ENCODE assay signal across 8 cellular contexts in the genomic region with DNA sequence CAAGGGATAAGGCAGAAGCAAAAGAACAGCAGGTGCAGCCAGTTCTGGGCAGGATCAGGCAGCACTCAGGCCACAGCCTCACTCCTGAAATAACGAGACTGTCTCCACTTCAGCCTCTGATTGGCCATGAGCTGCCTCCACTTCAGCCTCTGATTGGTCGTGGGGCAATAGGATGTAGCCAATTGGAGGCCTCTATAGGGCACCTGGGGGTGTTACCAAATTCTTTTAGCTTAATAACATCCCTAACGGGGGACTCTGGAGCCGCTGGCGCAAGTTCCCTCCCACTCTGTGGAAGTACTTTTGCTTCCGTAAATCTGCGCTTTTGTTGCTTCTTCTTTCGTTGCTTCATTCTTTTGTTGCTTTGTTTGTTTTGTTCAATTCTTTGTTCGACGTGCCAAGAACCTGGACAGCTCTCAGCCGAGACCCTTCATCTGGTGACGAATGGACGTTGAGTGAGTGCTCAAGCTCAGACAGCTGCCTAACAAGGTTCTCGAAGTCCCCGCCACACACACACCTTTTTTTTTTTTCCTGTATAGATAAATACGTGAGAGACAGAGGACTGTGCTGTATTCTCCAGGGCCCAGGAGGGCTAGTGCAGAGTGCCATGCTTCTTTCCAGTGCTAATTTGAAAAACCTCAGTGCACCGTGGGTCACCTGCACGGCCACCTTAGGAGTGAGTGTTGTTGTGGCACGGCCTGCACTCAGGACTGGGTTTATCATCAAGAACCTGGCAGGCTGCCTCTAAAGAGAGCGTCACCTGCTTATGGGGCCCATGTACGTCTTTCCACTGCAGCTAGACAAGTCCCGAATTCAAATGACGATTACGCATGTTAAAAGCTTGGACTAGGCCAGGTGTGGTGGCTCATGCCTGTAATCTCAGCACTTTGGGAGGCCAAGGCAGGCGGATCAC. TPM values are rescaled to one million over a fixed set of nuclear protein-coding genes. Genes with fewer than 3 reads are reported as not detected.
DNase-seq lines count a peak whose midpoint lies in the region; ATAC-seq and TF ChIP-seq lines count a peak whose summit lies in the region.

No MANE protein-coding gene starts in this region.

- no peak overlapping the region for H3K23ac ChIP-seq in neuronal stem cell (ENCODE audit: low read depth, low read length, poor library complexity)

- H3K36me3 ChIP-seq in HCT116 (ENCODE audit: control insufficient read depth in 1 of 2, insufficient read depth in 2 of 2, low read length in 2 of 2): no peaks in the 10 kb centered on the region
- H3K36me3 ChIP-seq in neuronal stem cell (replicated peaks in 1 of 2; ENCODE audit: control insufficient read depth in 2 of 2, insufficient read depth in 2 of 2, low read length in 2 of 2): no peaks in the 10 kb centered on the region
- no peaks in the 10 kb centered on the region for H3K36me3 ChIP-seq in breast epithelium

- H3K9ac ChIP-seq in HCT116 (ENCODE audit: low read length): no peak overlapping the region
- no peak overlapping the region for H3K9ac ChIP-seq in neuronal stem cell (ENCODE audit: low read depth, low read length, poor library complexity)

- CTCF ChIA-PET in HCT116 (lab: Charles Lee): interaction anchor here (0.7 kb wide), 1 partner anchor 1146 kb away, joined by 3 read pairs; no protein-coding TSS in a partner anchor

- intact Hi-C loops in HCT116 (cut with micrococcal nuclease): no loop called here
- intact Hi-C loops in breast epithelium (cut with DNase I; ENCODE audit: low total_unique reads): no loop called here

- POLR2A ChIA-PET in HCT116 (lab: Charles Lee): no interaction called here

- H4K91ac ChIP-seq in neuronal stem cell (ENCODE audit: low read depth, low read length, poor library complexity): no peak overlapping the region

- peak overlapping the region; percentile 78 for H3K4ac ChIP-seq in neuronal stem cell (ENCODE audit: low read length)

- H3K27ac ChIP-seq in HCT116 (ENCODE audit: low read depth, low read length): no peak overlapping the region
- no peak overlapping the region for H3K27ac ChIP-seq in neuronal stem cell (replicated peaks; ENCODE audit: low read length)
- H3K27ac ChIP-seq in breast epithelium: no peak overlapping the region

- H2BK120ac ChIP-seq in neuronal stem cell (ENCODE audit: low read depth, low read length): no peak overlapping the region

- H2BK12ac ChIP-seq in neuronal stem cell (ENCODE audit: low read length): no peak overlapping the region

- H3K79me2 ChIP-seq in HCT116 (ENCODE audit: insufficient read depth, low read length): no peaks in the 10 kb centered on the region

- no peak overlapping the region for H3K4me3 ChIP-seq in HCT116 (replicated peaks in 1 of 2; ENCODE audit: low read depth in 1 of 2, low read length in 2 of 2)
- H3K4me3 ChIP-seq in epithelial cell of esophagus (ENCODE audit: low read length): no peak overlapping the region
- peak overlapping the region; percentile 33 to 68 for H3K4me3 ChIP-seq in neuronal stem cell (ENCODE audit: low read length in 2 of 2)
- no peak overlapping the region for H3K4me3 ChIP-seq in breast epithelium

- no peak overlapping the region for H2AFZ ChIP-seq in HCT116 (ENCODE audit: low read depth, low read length, poor library complexity, severe bottlenecking)
- peak overlapping the region; percentile 87 for H2AFZ ChIP-seq in neuronal stem cell (ENCODE audit: low read length)

- H3K9me2 ChIP-seq in HCT116 (ENCODE audit: insufficient read depth): no peaks in the 10 kb centered on the region

- TF ChIP-seq CTCF in HCT116 (IDR thresholded peaks at IDR 0.05 in 2 of 3, conservative IDR thresholded peaks at IDR 0.05 in 1 of 3; ENCODE audit: borderline replicate concordance in 1 of 3, insufficient read depth in 1 of 3, low read depth in 2 of 3, low read length in 2 of 3) (no peak), epithelial cell of esophagus (IDR thresholded peaks at IDR 0.05; ENCODE audit: insufficient read depth, low read depth, low read length, missing control alignments) (no peak), breast epithelium (IDR thresholded peaks at IDR 0.05) (no peak)

- H4K20me1 ChIP-seq in HCT116 (ENCODE audit: insufficient read depth): no peaks in the 10 kb centered on the region

- no peaks in the 10 kb centered on the region for H3K79me1 ChIP-seq in neuronal stem cell (ENCODE audit: low read depth, low read length)

- H3K14ac ChIP-seq in neuronal stem cell (ENCODE audit: low read length): no peak overlapping the region

- H3K9me3 ChIP-seq in HCT116 (ENCODE audit: control insufficient read depth in 1 of 2, insufficient read depth in 1 of 2, low read depth in 1 of 2, low read length in 2 of 2) (no peaks in the 10 kb centered on the region), neuronal stem cell (replicated peaks in 1 of 2; ENCODE audit: control insufficient read depth in 2 of 2, insufficient read depth in 1 of 2, low read depth in 1 of 2, low read length in 2 of 2) (no peaks in the 10 kb centered on the region), breast epithelium (no peaks in the 10 kb centered on the region)

- TF ChIP-seq RAD21 in HCT116 (IDR thresholded peaks at IDR 0.05; ENCODE audit: low read depth): no peak

- no peak overlapping the region for H2BK5ac ChIP-seq in neuronal stem cell (ENCODE audit: low read length)

- H3K27me3 ChIP-seq in HCT116 (ENCODE audit: insufficient read depth, low read length) (no peaks in the 10 kb centered on the region), neuronal stem cell (ENCODE audit: control insufficient read depth in 3 of 3, insufficient read depth in 3 of 3, low read depth in 1 of 3, low read length in 3 of 3) (peaks cover 0 to 26% (median 0%) of the 10 kb centered on the region in 3 experiments), breast epithelium (no peaks in the 10 kb centered on the region)

- ATAC-seq in HCT116: peak; percentile 89
- ATAC-seq in GM18511 (IDR thresholded peaks at IDR 0.05; ENCODE audit: unreplicated experiment): no peak

- H4K8ac ChIP-seq in neuronal stem cell (ENCODE audit: low read depth, low read length): peak overlapping the region; percentile 75

- H3K4me1 ChIP-seq in HCT116 (ENCODE audit: control insufficient read depth in 1 of 2, insufficient read depth in 2 of 2, low read length in 2 of 2) (0 out of 4 replicates have a peak, but pooled peaks cover 0 to 7% of the 10 kb centered on the region in 2 experiments), neuronal stem cell (ENCODE audit: control insufficient read depth in 2 of 2, insufficient read depth in 1 of 2, low read depth in 1 of 2, low read length in 2 of 2) (peaks cover 0 to 5% of the 10 kb centered on the region in 2 donors), breast epithelium (no peaks in the 10 kb centered on the region)

- no peak overlapping the region for H3K18ac ChIP-seq in neuronal stem cell (ENCODE audit: low read length)

- H3K4me2 ChIP-seq in HCT116 (ENCODE audit: low read length): no peak overlapping the region
- H3K4me2 ChIP-seq in neuronal stem cell (ENCODE audit: insufficient read depth, low read length, poor library complexity, severe bottlenecking): peak overlapping the region; percentile 47

- DNase-seq in HCT116 (ENCODE audit: low read depth, low spot score) (peak; percentile 38), NCI-H2171 (lab: John Stamatoyannopoulos, UW) (peak; percentile 72), epithelial cell of esophagus (ENCODE audit: low read depth) (peak; percentile 58), neuronal stem cell (ENCODE audit: low spot score) (peak; percentile 73), breast epithelium (ENCODE audit: low spot score in 2 of 2) (no peak)
- DNase-seq in activated CD4-positive, CD25-positive, alpha-beta regulatory T cell treated with anti-CD3 and anti-CD28 coated beads, Interleukin-2, amount 50 U/mL, for 72 hours: no peak
- no peak for DNase-seq in activated CD4-positive, alpha-beta T cell treated with anti-CD3 and anti-CD28 coated beads for 4 hours

- WGBS in neuronal stem cell (ENCODE audit: extremely low coverage in 2 of 2, insufficient read length in 2 of 2, insufficient replicate concordance in 1 of 2), 2 donors: no CpG with 5 or more reads among the region's 25 CpGs

- peak overlapping the region; percentile 5 for H2AK5ac ChIP-seq in neuronal stem cell (ENCODE audit: low read depth, low read length)

- no peak overlapping the region for H2BK15ac ChIP-seq in neuronal stem cell (ENCODE audit: low read length)

- RAD21 ChIA-PET in HCT116 (lab: Charles Lee; ENCODE audit: low non-redundant PET in 1 of 2, low total read pairs in 2 of 2, uncharacterized antibody in 2 of 2, unreplicated experiment in 2 of 2): no interaction called here

- no peak for TF ChIP-seq POLR2A in HCT116 (IDR thresholded peaks at IDR 0.05; ENCODE audit: borderline replicate concordance, extremely low read depth, insufficient read depth, insufficient read length)
- no peak for TF ChIP-seq POLR2A in breast epithelium (IDR thresholded peaks at IDR 0.05)

- BruUV-seq in HCT116 (replicated peaks; lab: Mats Ljungman, UMichigan): no TSS peak

TF ChIP-seq in HCT116, 20 proteins besides CTCF, POLR2A, EP300 and RAD21:
- TF ChIP-seq SRF (IDR thresholded peaks at IDR 0.05; ENCODE audit: low read depth): no peak
- 0 out of 2 replicates have a peak, but pooled peaks have one; percentile 7 for TF ChIP-seq SP1 (IDR thresholded peaks at IDR 0.05; ENCODE audit: low read depth)

RNA-seq across cellular contexts. Expression of a gene that starts 32.0 kb away (rescaled TPM):
- total RNA-seq in HCT116 (2021; ENCODE audit: unreplicated experiment) (51.4 TPM), breast epithelium (10 to 100 TPM; 32.0 to 34.5 (median 32.1) TPM)
- 32.3 and 35.5 TPM in 2 replicates for polyA plus RNA-seq in HCT116 (2012)
- 25.6 TPM for polyA plus RNA-seq in neuronal stem cell (2013, experiment 1 of 2)
- polyA plus RNA-seq in neuronal stem cell (2013, experiment 2 of 2): 26.2 TPM

Comparison
In these comparisons a context has a peak if more than half of its experiments do, and no peak if none do; other contexts are left out.
1. DNase-seq: peak in HCT116 (single experiment), NCI-H2171 (single experiment), epithelial cell of esophagus (single experiment) and neuronal stem cell (single experiment); none in activated CD4-positive, CD25-positive, alpha-beta regulatory T cell treated with anti-CD3 and anti-CD28 coated beads, Interleukin-2, amount 50 U/mL, for 72 hours (single experiment), breast epithelium (0 of 2) and activated CD4-positive, alpha-beta T cell treated with anti-CD3 and anti-CD28 coated beads for 4 hours (0 of 2).
2. H3K4me3 ChIP-seq: peak in neuronal stem cell (2 of 2); none in HCT116 (0 of 2), epithelial cell of esophagus (single experiment) and breast epithelium (0 of 3).